In genomic region chr7:51354897-51355296, GRCh38 we compare ENCODE assay signal across 21 cellular contexts. TPM values are rescaled to one million over a fixed set of nuclear protein-coding genes. Genes with fewer than 3 reads are reported as not detected.
DNase-seq lines count a peak whose midpoint lies in the region; ATAC-seq, FAIRE-seq and TF ChIP-seq lines count a peak whose summit lies in the region.
"Had no signal": no experiment of that assay in that cellular context is flagged by ENCODE, and none has a peak within 500 bp of the region (broad histone marks: within the 10 kb centered on the region; RNA-seq: fewer than 3 reads in every experiment).

No MANE protein-coding gene starts in this region.

- H3K27ac Mint-ChIP-seq in MCF 10A (ENCODE audit: low read depth, unreplicated experiment), result no peak overlapping the region
- H3K27ac Mint-ChIP-seq: activated B cell treated with CpG ODN at 0.5 μM for 24 hours; dendritic cell treated with granulocyte-macrophage colony-stimulating factor and Interleukin-4, amounts not matched to agents 40 ng/mL and 50 ng/mL, for 4 days; T-helper 1 cell treated with Interleukin-12 subunit alpha and Interleukin-12 subunit beta and Interleukin-4 antibody, amounts not matched to agents 30 μg/mL and 1 μg/mL, for 36 hours had no signal

- H3K27ac ChIP-seq in HepG2 (ENCODE audit: extremely low read length, insufficient read depth, low read length) (no peak overlapping the region), right lobe of liver (no peak overlapping the region), brain microvascular endothelial cell (no peak overlapping the region), PC-9 (no peak overlapping the region)
- H3K27ac ChIP-seq: A549, epithelial cell of prostate, tibial artery had no signal

- H3K79me2 ChIP-seq in HepG2 (ENCODE audit: insufficient read depth, low read length) (no peaks in the 10 kb centered on the region), Loucy (ENCODE audit: insufficient read depth, low read length) (no peaks in the 10 kb centered on the region), PC-9 (ENCODE audit: low read depth) (no peaks in the 10 kb centered on the region)

- peaks cover 8% of the 10 kb centered on the region for H3K4me1 Mint-ChIP-seq in MCF 10A (ENCODE audit: insufficient read depth, unreplicated experiment)
- H3K4me1 Mint-ChIP-seq: activated B cell treated with CpG ODN at 0.5 μM for 24 hours had no signal

- H3K27me3 ChIP-seq in HepG2 (ENCODE audit: control insufficient read depth in 1 of 2, insufficient read depth in 2 of 2, low read length in 2 of 2), result no peaks in the 10 kb centered on the region
- H3K27me3 ChIP-seq in right lobe of liver, result no peaks in the 10 kb centered on the region
- H3K27me3 ChIP-seq in Loucy (ENCODE audit: insufficient read depth, low read length, poor library complexity, severe bottlenecking), result no peaks in the 10 kb centered on the region
- H3K27me3 ChIP-seq in brain microvascular endothelial cell (replicated peaks), result no peaks in the 10 kb centered on the region
- no peaks in the 10 kb centered on the region for H3K27me3 ChIP-seq in PC-9 (ENCODE audit: insufficient read depth, low read depth)
- H3K27me3 ChIP-seq: MG63, tibial artery had no signal

- H3K36me3 Mint-ChIP-seq in MCF 10A (ENCODE audit: insufficient read depth, unreplicated experiment), result no peaks in the 10 kb centered on the region

- H3K9ac ChIP-seq in HepG2 (ENCODE audit: insufficient read depth, low read depth, low read length) (no peak overlapping the region), Loucy (ENCODE audit: low read depth, low read length, poor library complexity, severe bottlenecking) (no peak overlapping the region)

- TF ChIP-seq CTCF in HepG2 (CRISPR knock-in tag; IDR thresholded peaks at IDR 0.05) (peak; percentile 42), right lobe of liver (IDR thresholded peaks at IDR 0.05) (no peak), Loucy (conservative IDR thresholded peaks at IDR 0.05; ENCODE audit: low read length) (0 out of 2 replicates have a peak, but pooled peaks have one; percentile 26), brain microvascular endothelial cell (IDR thresholded peaks at IDR 0.05; ENCODE audit: low read depth, low read length, missing control alignments) (peak; percentile 14), PC-9 (conservative IDR thresholded peaks at IDR 0.05) (no peak; the same call in 1 of the 2 replicates), MCF 10A (IDR thresholded peaks at IDR 0.05; ENCODE audit: unreplicated experiment) (no peak)

- H3K4me2 ChIP-seq in HepG2 (ENCODE audit: low read depth, low read length) (no peak overlapping the region), Loucy (ENCODE audit: low read depth, low read length, poor library complexity, severe bottlenecking) (no peak overlapping the region), PC-9 (no peak overlapping the region)
- H3K4me2 ChIP-seq: A549 had no signal

- H3K9me3 ChIP-seq in HepG2 (ENCODE audit: low read length), result no peaks in the 10 kb centered on the region
- H3K9me3 ChIP-seq in right lobe of liver, result no peaks in the 10 kb centered on the region
- no peaks in the 10 kb centered on the region for H3K9me3 ChIP-seq in Loucy (ENCODE audit: insufficient read depth, low read depth, low read length)
- H3K9me3 ChIP-seq in PC-9 (ENCODE audit: insufficient read depth, low read depth), result peaks cover 8% of the 10 kb centered on the region; the same call in 1 of the 2 replicates
- H3K9me3 ChIP-seq: MG63, tibial artery had no signal

- POLR2A ChIA-PET in HepG2 (lab: Yijun Ruan, JAX), result no interaction called here
- POLR2A ChIA-PET in PC-9 (lab: Charles Lee; ENCODE audit: unreplicated experiment), result no interaction called here
- POLR2A ChIA-PET in MCF 10A (lab: Yijun Ruan, JAX), result interaction anchor here (1.1 kb wide), 1 partner anchor 37 kb away, joined by 3 read pairs; no protein-coding TSS in a partner anchor

- H3K4me1 ChIP-seq in HepG2 (ENCODE audit: insufficient read depth, low read length) (peaks cover 51% of the 10 kb centered on the region), right lobe of liver (peaks cover 0 to 30% (median 13%) of the 10 kb centered on the region in 4 donors), Loucy (ENCODE audit: insufficient read depth, low read length, poor library complexity, severe bottlenecking) (no peaks in the 10 kb centered on the region), PC-9 (replicated peaks; ENCODE audit: insufficient read depth) (peaks cover 19% of the 10 kb centered on the region)

- TF ChIP-seq EP300 in HepG2 (IDR thresholded peaks at IDR 0.05; ENCODE audit: low read depth in 2 of 2, low read length in 2 of 2) (no peak), HepG2 (CRISPR knock-in tag; IDR thresholded peaks at IDR 0.05; ENCODE audit: borderline replicate concordance) (no peak)

- TF ChIP-seq RAD21 in HepG2 (CRISPR knock-in tag; IDR thresholded peaks at IDR 0.05), result no peak

- no peak overlapping the region for H3K4me3 Mint-ChIP-seq in MCF 10A (ENCODE audit: unreplicated experiment)
- H3K4me3 Mint-ChIP-seq: activated B cell treated with CpG ODN at 0.5 μM for 24 hours; dendritic cell treated with granulocyte-macrophage colony-stimulating factor and Interleukin-4, amounts not matched to agents 40 ng/mL and 50 ng/mL, for 4 days; T-helper 1 cell treated with Interleukin-12 subunit alpha and Interleukin-12 subunit beta and Interleukin-4 antibody, amounts not matched to agents 30 μg/mL and 1 μg/mL, for 36 hours had no signal

- H3K9me2 ChIP-seq in Loucy (replicated peaks; ENCODE audit: low read depth, low read length) (no peaks in the 10 kb centered on the region), PC-9 (ENCODE audit: insufficient read depth) (no peaks in the 10 kb centered on the region)

- FAIRE-seq in HepG2 (lab: Jason Lieb, UNC), result no peak
- FAIRE-seq: A549 had no signal

- DNase-seq in HepG2 (ENCODE audit: low spot score) (no peak), right lobe of liver (no peak), brain microvascular endothelial cell (no peak), PC-9 (no peak), NCI-H2029 (lab: John Stamatoyannopoulos, UW) (no peak), MCF 10A (ENCODE audit: unreplicated experiment) (no peak)
- DNase-seq: activated B cell treated with CpG ODN at 0.5 μM for 24 hours; MG63; NCI-H187 treated with DMSO at 0.1 percent for 48 hours; NCI-H446 treated with DMSO at 0.1 percent for 48 hours; retina; SHP77 treated with DMSO at 0.1 percent for 48 hours; stimulated activated naive CD4-positive, alpha-beta T cell; tibial artery had no signal

- BruUV-seq in HepG2 (replicated peaks; lab: Mats Ljungman, UMichigan) (no TSS peak), PC-9 (replicated peaks; lab: Mats Ljungman, UMichigan) (no TSS peak), MCF 10A (replicated peaks; lab: Mats Ljungman, UMichigan) (no TSS peak)

- H3K36me3 ChIP-seq in HepG2 (replicated peaks in 1 of 2; ENCODE audit: control insufficient read depth in 1 of 2, insufficient read depth in 2 of 2, low read length in 2 of 2) (no peaks in the 10 kb centered on the region), right lobe of liver (no peaks in the 10 kb centered on the region), Loucy (ENCODE audit: insufficient read depth, low read length) (no peaks in the 10 kb centered on the region), brain microvascular endothelial cell (replicated peaks) (no peaks in the 10 kb centered on the region), PC-9 (ENCODE audit: low read depth) (no peaks in the 10 kb centered on the region)
- H3K36me3 ChIP-seq: MG63, tibial artery had no signal

- no peaks in the 10 kb centered on the region for H3F3A ChIP-seq in Loucy (ENCODE audit: low read depth)
- H3F3A ChIP-seq in PC-9 (ENCODE audit: insufficient read depth, low read depth), result peaks cover 12% of the 10 kb centered on the region

- H4K20me1 ChIP-seq in HepG2 (ENCODE audit: insufficient read depth, low read length), result no peaks in the 10 kb centered on the region
- H4K20me1 ChIP-seq in Loucy (ENCODE audit: insufficient read depth, low read length, poor library complexity, severe bottlenecking), result no peaks in the 10 kb centered on the region
- H4K20me1 ChIP-seq in PC-9 (ENCODE audit: insufficient read depth), result no peaks in the 10 kb centered on the region

- intact Hi-C loops in HepG2 (cut with micrococcal nuclease; ENCODE audit: unreplicated experiment) (no loop called here), right lobe of liver (cut with DNase I) (no loop called here), PC-9 (cut with micrococcal nuclease; ENCODE audit: unreplicated experiment) (no loop called here), MCF 10A (cut with micrococcal nuclease) (loop anchor here (5.0 kb wide), 1 partner anchor 38 kb away; the partner anchor contains the start of gene COBL)

- TF ChIP-seq POLR2A in HepG2 (IDR thresholded peaks at IDR 0.05; ENCODE audit: insufficient read depth in 1 of 2, low read depth in 2 of 2, low read length in 2 of 2) (no peak), right lobe of liver (IDR thresholded peaks at IDR 0.05) (no peak)

- no peaks in the 10 kb centered on the region for H3K9me3 Mint-ChIP-seq in MCF 10A (ENCODE audit: unreplicated experiment)
- H3K9me3 Mint-ChIP-seq: activated B cell treated with CpG ODN at 0.5 μM for 24 hours; dendritic cell treated with granulocyte-macrophage colony-stimulating factor and Interleukin-4, amounts not matched to agents 40 ng/mL and 50 ng/mL, for 4 days; T-helper 1 cell treated with Interleukin-12 subunit alpha and Interleukin-12 subunit beta and Interleukin-4 antibody, amounts not matched to agents 30 μg/mL and 1 μg/mL, for 36 hours had no signal

- no peaks in the 10 kb centered on the region for H3K27me3 Mint-ChIP-seq in MCF 10A (ENCODE audit: insufficient read depth, unreplicated experiment)
- H3K27me3 Mint-ChIP-seq: activated B cell treated with CpG ODN at 0.5 μM for 24 hours; dendritic cell treated with granulocyte-macrophage colony-stimulating factor and Interleukin-4, amounts not matched to agents 40 ng/mL and 50 ng/mL, for 4 days had no signal

- CTCF ChIA-PET in HepG2 (lab: Yijun Ruan, JAX; ENCODE audit: low intra/inter-chr PET ratio, low total read pairs) (no interaction called here), PC-9 (lab: Charles Lee) (interaction anchor here (0.6 kb wide), 1 partner anchor 192 kb away, joined by 3 read pairs; no protein-coding TSS in a partner anchor), MCF 10A (lab: Yijun Ruan, JAX) (interaction anchor here (0.6 to 11.7 kb wide), 15 partner anchors 10 to 278 kb away, joined by 3 to 284 read pairs (median 3); no protein-coding TSS in a partner anchor)

- ATAC-seq in HepG2, result 0 out of 3 replicates have a peak, but pooled peaks have one; percentile 9
- no peak for ATAC-seq in right lobe of liver
- ATAC-seq in GM21576 (IDR thresholded peaks at IDR 0.05; ENCODE audit: unreplicated experiment), result no peak
- ATAC-seq: A549 had no signal

- in situ Hi-C loops in HepG2 (cut with HindIII; ENCODE audit: extremely low pct_ligation_motif_present, low pct_unique_long_range_greater_than_20kb) (no loop called here), brain microvascular endothelial cell (cut with HindIII; ENCODE audit: low pct_ligation_motif_present, low sequenced_read_pairs) (no loop called here)

- H2AFZ ChIP-seq in HepG2 (ENCODE audit: low read length), result no peak overlapping the region
- no peak overlapping the region for H2AFZ ChIP-seq in Loucy (ENCODE audit: low read length)
- H2AFZ ChIP-seq in PC-9, result no peak overlapping the region

- WGBS in HepG2 (ENCODE audit: low lambda C conversion rate), result 76% methylated on average over 5 of the region's 5 CpGs
- 41% methylated on average over 4 of the region's 5 CpGs for WGBS in right lobe of liver (ENCODE audit: insufficient coverage, low coverage, low lambda C conversion rate, missing lambda C conversion rate)

- no peak overlapping the region for H3K4me3 ChIP-seq in HepG2 (replicated peaks in 1 of 3; ENCODE audit: insufficient read depth in 1 of 3, low read depth in 2 of 3, low read length in 3 of 3)
- no peak overlapping the region for H3K4me3 ChIP-seq in right lobe of liver
- H3K4me3 ChIP-seq in Loucy (ENCODE audit: low read length, poor library complexity, severe bottlenecking), result no peak overlapping the region
- no peak overlapping the region for H3K4me3 ChIP-seq in brain microvascular endothelial cell (ENCODE audit: low read depth, low read length)
- H3K4me3 ChIP-seq in PC-9, result no peak overlapping the region
- H3K4me3 ChIP-seq: A549, MG63, tibial artery had no signal

RNA-seq across cellular contexts. Expression of gene COBL, which starts 38.3 kb away (rescaled TPM):
- total RNA-seq in HepG2 (2016; rRNA removed; fragmentation: Illumina TruSeq; extraction: Trizol) (3.8 and 4.4 TPM in 2 replicates), right lobe of liver (10 to 100 TPM; 21.5 to 35.9 (median 24.6) TPM), PC-9 (2021) (49.4 and 51.4 TPM in 2 replicates), MCF 10A (2022) (7.3 and 12.3 TPM in 2 replicates)
- 1.7 and 3.4 TPM in 2 replicates for total RNA-seq in HepG2 (2016; cell fraction: cytosol; rRNA removed; fragmentation: Illumina TruSeq; extraction: Trizol; ENCODE audit: low read depth)
- total RNA-seq in HepG2 (2016; cell fraction: insoluble cytoplasmic fraction; rRNA removed; fragmentation: Illumina TruSeq; extraction: Trizol), result 2.9 and 3.7 TPM in 2 replicates
- total RNA-seq in HepG2 (2016; cell fraction: membrane; rRNA removed; fragmentation: Illumina TruSeq; extraction: Trizol), result 3.3 TPM in 2 replicates
- 7.8 and 8.5 TPM in 2 replicates for total RNA-seq in HepG2 (2016; cell fraction: nucleus; rRNA removed; fragmentation: Illumina TruSeq; extraction: Trizol)
- 4.9 and 8.4 TPM in 2 replicates for polyA plus RNA-seq in HepG2 (2011; rRNA removed)
- 3.8 and 4.6 TPM in 2 replicates for polyA plus RNA-seq in HepG2 (2011; cell fraction: cytosol; rRNA removed)
- polyA plus RNA-seq in HepG2 (2011; cell fraction: nucleus; rRNA removed), result 5.7 and 7.9 TPM in 2 replicates
- polyA plus RNA-seq in HepG2 (2012), result 13.2 and 13.3 TPM in 2 replicates
- 0.85 and 0.88 TPM in 2 replicates for polyA plus RNA-seq in HepG2 (2016; cell fraction: cytosol; fragmentation: Illumina TruSeq; extraction: Trizol; ENCODE audit: low read depth)
- 4.3 and 5.9 TPM in 2 replicates for polyA plus RNA-seq in HepG2 (2016; cell fraction: insoluble cytoplasmic fraction; fragmentation: Illumina TruSeq; extraction: Trizol; ENCODE audit: low read depth)
- polyA plus RNA-seq in HepG2 (2016; cell fraction: membrane; fragmentation: Illumina TruSeq; extraction: Trizol; ENCODE audit: low read depth), result 1.7 and 2.0 TPM in 2 replicates
- polyA plus RNA-seq in HepG2 (2016; cell fraction: nucleus; fragmentation: Illumina TruSeq; extraction: Trizol; ENCODE audit: insufficient read depth, low read depth), result 7.6 and 8.4 TPM in 2 replicates
- 15.4 and 59.2 TPM in 2 replicates for polyA minus RNA-seq in HepG2 (2011; rRNA and poly(A)+ RNA removed; ENCODE audit: low replicate concordance)
- 5.0 and 7.4 TPM in 2 replicates for polyA minus RNA-seq in HepG2 (2011; cell fraction: cytosol; rRNA and poly(A)+ RNA removed)
- polyA minus RNA-seq in HepG2 (2011; cell fraction: nucleus; rRNA and poly(A)+ RNA removed), result 17.9 and 22.8 TPM in 2 replicates
- total RNA-seq: activated B cell treated with CpG ODN at 0.5 μM for 24 hours, glomerular endothelial cell had no signal

Comparison
In these comparisons a context has a peak if more than half of its experiments do, and no peak if none do; other contexts are left out.
1. CTCF ChIP-seq: peak in HepG2 (single experiment), Loucy (single experiment) and brain microvascular endothelial cell (single experiment); none in right lobe of liver (0 of 4), PC-9 (single experiment) and MCF 10A (single experiment).